28 cellular contexts compared by ENCODE assay signal in genomic region chr4:184660978-184661377, GRCh38.
"Had no signal": no experiment of that assay in that cellular context is flagged by ENCODE, and none has a peak within 500 bp of the region (broad histone marks: within the 10 kb centered on the region; RNA-seq: fewer than 3 reads in every experiment).

No MANE protein-coding gene starts in this region.

- H3K79me2 ChIP-seq: parathyroid adenoma had no signal

- H3K36me3 ChIP-seq: ovary, uterus had no signal

- H3K4me3 ChIP-seq: neural progenitor cell, ovary, psoas muscle, skin epidermis, smooth muscle cell, spleen, suprapubic skin, testis, tibial artery, transverse colon, upper lobe of right lung, uterus had no signal

- H3K27ac ChIP-seq: neural progenitor cell, ovary, parathyroid adenoma, psoas muscle, skin epidermis, spleen, suprapubic skin, testis, tibial artery, transverse colon, upper lobe of right lung, uterus had no signal

- H3K27me3 ChIP-seq: neural progenitor cell, ovary, spleen, suprapubic skin, testis, tibial artery, transverse colon, upper lobe of right lung, uterus had no signal

- DNase-seq: natural killer cell; occipital lobe; ovary; posterior cingulate gyrus; psoas muscle; right cardiac atrium; spleen; stimulated activated CD4-positive, alpha-beta T cell treated with anti-CD3 and anti-CD28 coated beads, Interleukin-12 subunit alpha, Interleukin-12 subunit beta, amount 100 ng/mL, for 4 hours; stimulated activated CD4-positive, alpha-beta T cell treated with anti-CD3 and anti-CD28 coated beads, Interleukin-1b, Interleukin-23, amount 100 ng/mL, for 48 hours; stimulated activated CD4-positive, alpha-beta T cell treated with anti-CD3 and anti-CD28 coated beads, Interleukin-4, amount 100 ng/mL, for 1 hour; stimulated activated CD4-positive, alpha-beta T cell treated with anti-CD3 and anti-CD28 coated beads, Interleukin-4, amount 100 ng/mL, for 4 hours; stimulated activated CD8-positive, alpha-beta memory T cell treated with anti-CD3 and anti-CD28 coated beads, Interleukin-4, amount 100 ng/mL, for 48 hours; stimulated activated naive CD4-positive, alpha-beta T cell; stimulated activated naive CD8-positive, alpha-beta T cell treated with anti-CD3 and anti-CD28 coated beads, Interleukin-15, amount 100 ng/mL, for 72 hours; stimulated activated naive CD8-positive, alpha-beta T cell treated with anti-CD3 and anti-CD28 coated beads, Interleukin-15, Interleukin-2, amounts not matched to agents 100 U/mL and 50 U/mL, for 24 hours; substantia nigra; testis; tibial artery; transverse colon; upper lobe of right lung; uterus had no signal

- H3K9me3 ChIP-seq: ovary, psoas muscle, spleen, suprapubic skin, testis, tibial artery, transverse colon, upper lobe of right lung, uterus had no signal

- H3K9ac ChIP-seq: neural progenitor cell, parathyroid adenoma had no signal

- ATAC-seq: natural killer cell; psoas muscle; right cardiac atrium; sciatic nerve; stimulated activated memory B cell treated with anti-CD40 and anti-IgM and Interleukin-4, amounts not matched to agents 10 μg/mL and 1 μg/mL and 100 μg/mL, for 72 hours; stimulated activated naive CD8-positive, alpha-beta T cell treated with anti-CD3 and anti-CD28 coated beads, Interleukin-15, amount 100 ng/mL, for 72 hours; stimulated activated naive CD8-positive, alpha-beta T cell treated with anti-CD3 and anti-CD28 coated beads, Interleukin-15, Interleukin-2, amounts not matched to agents 100 U/mL and 50 U/mL, for 24 hours; upper lobe of right lung had no signal

- H3K4me2 ChIP-seq: neural progenitor cell, smooth muscle cell had no signal

- H3K4me1 ChIP-seq: neural progenitor cell, parathyroid adenoma, suprapubic skin, testis, transverse colon, upper lobe of right lung, uterus had no signal

- H2AFZ ChIP-seq: neural progenitor cell, parathyroid adenoma had no signal
